Comparison of ENCODE assay signal across 8 cellular contexts in the genomic region with DNA sequence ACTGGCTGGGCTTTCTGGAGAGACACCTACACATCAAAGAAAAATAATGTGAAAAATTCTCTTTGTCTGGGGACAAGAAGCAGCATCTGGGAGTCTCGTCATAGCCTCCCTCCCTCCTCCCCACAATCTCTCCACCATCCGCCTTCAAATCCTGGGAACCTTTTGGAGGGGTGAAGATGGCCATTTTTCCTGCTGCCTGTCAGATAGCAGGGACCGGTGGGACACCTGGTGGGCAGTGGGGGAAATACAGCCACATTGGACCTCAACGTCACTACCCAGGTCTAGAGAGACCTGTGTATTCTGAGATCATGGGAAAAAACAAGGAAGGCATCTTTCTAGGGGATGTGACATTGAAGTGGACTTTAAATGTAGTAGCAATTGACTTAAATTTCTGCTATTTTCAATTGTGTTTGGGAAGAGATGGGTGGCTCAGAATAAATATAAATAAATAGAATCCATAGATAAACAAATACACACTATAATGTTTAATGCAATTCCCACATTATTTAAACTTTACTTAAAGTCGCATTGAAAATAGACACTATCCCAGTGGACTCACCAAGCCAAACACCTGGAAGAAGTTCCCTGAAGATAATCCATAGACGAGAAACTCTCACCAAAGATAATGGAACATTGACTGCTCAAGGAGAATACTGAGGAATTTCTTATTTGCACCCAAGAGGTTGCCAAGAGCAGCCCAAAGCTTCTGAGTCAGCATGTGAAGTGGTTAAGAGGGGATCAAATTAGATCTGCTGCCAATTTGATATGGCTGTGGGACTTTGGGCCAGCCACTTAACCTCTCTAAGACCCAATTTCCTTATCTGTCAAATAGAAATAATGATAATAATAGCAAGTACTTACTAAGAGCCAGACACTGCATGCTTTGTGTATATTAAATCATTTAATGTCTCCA.
DNase-seq lines count a peak whose midpoint lies in the region; ATAC-seq lines count a peak whose summit lies in the region.

No MANE protein-coding gene starts in this region.

- H3K4me3 Mint-ChIP-seq in activated naive CD8-positive, alpha-beta T cell treated with anti-CD3 and anti-CD28 coated beads for 36 hours, result no peak overlapping the region

- H3K4me1 Mint-ChIP-seq in activated naive CD8-positive, alpha-beta T cell treated with anti-CD3 and anti-CD28 coated beads for 36 hours, result no peaks in the 10 kb centered on the region

- intact Hi-C loops in left ventricle myocardium superior (cut with micrococcal nuclease), result no loop called here
- intact Hi-C loops in sciatic nerve (cut with DNase I), result no loop called here

- H3K27me3 Mint-ChIP-seq in activated naive CD8-positive, alpha-beta T cell treated with anti-CD3 and anti-CD28 coated beads for 36 hours, result peaks cover 14% of the 10 kb centered on the region

- ATAC-seq in GM19463 (IDR thresholded peaks at IDR 0.05; ENCODE audit: unreplicated experiment) (peak; percentile 85), HG03521 (IDR thresholded peaks at IDR 0.05; ENCODE audit: unreplicated experiment) (peak; percentile 62), left ventricle myocardium superior (peak; percentile 60), sciatic nerve (peak; percentile 74)

- no peak overlapping the region for H3K27ac Mint-ChIP-seq in activated naive CD8-positive, alpha-beta T cell treated with anti-CD3 and anti-CD28 coated beads for 36 hours

- H3K36me3 Mint-ChIP-seq in activated naive CD8-positive, alpha-beta T cell treated with anti-CD3 and anti-CD28 coated beads for 36 hours, result no peaks in the 10 kb centered on the region

- peak; percentile 78 for DNase-seq in DMS153 (lab: John Stamatoyannopoulos, UW)
- peak; percentile 91 for DNase-seq in NCI-H82 (lab: John Stamatoyannopoulos, UW)
- peak; percentile 39 for DNase-seq in activated naive CD8-positive, alpha-beta T cell treated with anti-CD3 and anti-CD28 coated beads for 36 hours
- DNase-seq in left ventricle myocardium superior, result peak; percentile 76
- peak; percentile 77 for DNase-seq in sciatic nerve (ENCODE audit: low spot score)
- DNase-seq in putamen (ENCODE audit: low spot score), result no peak

- H3K9me3 Mint-ChIP-seq in activated naive CD8-positive, alpha-beta T cell treated with anti-CD3 and anti-CD28 coated beads for 36 hours, result peaks cover 4% of the 10 kb centered on the region
